21 cellular contexts compared by ENCODE assay signal in genomic region chr6:19753822-19754221, GRCh38.
DNase-seq lines count a peak whose midpoint lies in the region; TF ChIP-seq lines count a peak whose summit lies in the region.
"Had no signal": no experiment of that assay in that cellular context is flagged by ENCODE, and none has a peak within 500 bp of the region (broad histone marks: within the 10 kb centered on the region; RNA-seq: fewer than 3 reads in every experiment).

No MANE protein-coding gene starts in this region.

- no peaks in the 10 kb centered on the region for H3K36me3 Mint-ChIP-seq in nephron (ENCODE audit: low read depth)
- H3K36me3 Mint-ChIP-seq in activated naive CD4-positive, alpha-beta T cell treated with anti-CD3 and anti-CD28 coated beads, Interleukin-2, amount 10 ng/mL, durations not matched to agents 7 days and 5 days = no peaks in the 10 kb centered on the region
- H3K36me3 Mint-ChIP-seq: brain; stimulated activated naive B cell treated with anti-CD40 and anti-IgM and Interleukin-4, amounts not matched to agents 10 μg/mL and 1 μg/mL and 100 μg/mL, for 72 hours had no signal

- H3K27me3 Mint-ChIP-seq in nephron (ENCODE audit: low read depth) = peaks cover 5% of the 10 kb centered on the region
- no peaks in the 10 kb centered on the region for H3K27me3 Mint-ChIP-seq in activated naive CD4-positive, alpha-beta T cell treated with anti-CD3 and anti-CD28 coated beads, Interleukin-2, amount 10 ng/mL, durations not matched to agents 7 days and 5 days
- H3K27me3 Mint-ChIP-seq: activated CD4-positive, alpha-beta memory T cell treated with anti-CD3 and anti-CD28 coated beads, Interleukin-2, amount 10 ng/mL, durations not matched to agents 7 days and 5 days; activated naive CD8-positive, alpha-beta T cell treated with anti-CD3 and anti-CD28 coated beads, Interleukin-2, amount 50 U/mL, for 24 hours; brain; stimulated activated naive B cell treated with anti-CD40 and anti-IgM and Interleukin-4, amounts not matched to agents 10 μg/mL and 1 μg/mL and 100 μg/mL, for 72 hours had no signal

- no peak for TF ChIP-seq CTCF in nephron (IDR thresholded peaks at IDR 0.05; ENCODE audit: unreplicated experiment in 3 of 3)

- H3K9me3 Mint-ChIP-seq in nephron = no peaks in the 10 kb centered on the region
- no peaks in the 10 kb centered on the region for H3K9me3 Mint-ChIP-seq in activated naive CD4-positive, alpha-beta T cell treated with anti-CD3 and anti-CD28 coated beads, Interleukin-2, amount 10 ng/mL, durations not matched to agents 7 days and 5 days
- H3K9me3 Mint-ChIP-seq: activated CD4-positive, alpha-beta memory T cell treated with anti-CD3 and anti-CD28 coated beads, Interleukin-2, amount 10 ng/mL, durations not matched to agents 7 days and 5 days; activated naive CD8-positive, alpha-beta T cell treated with anti-CD3 and anti-CD28 coated beads, Interleukin-2, amount 50 U/mL, for 24 hours; brain had no signal

- peak overlapping the region; percentile 3 to 87 (median 67) for H3K27ac Mint-ChIP-seq in nephron
- H3K27ac Mint-ChIP-seq in activated naive CD4-positive, alpha-beta T cell treated with anti-CD3 and anti-CD28 coated beads, Interleukin-2, amount 10 ng/mL, durations not matched to agents 7 days and 5 days = no peak overlapping the region
- H3K27ac Mint-ChIP-seq: activated CD4-positive, alpha-beta memory T cell treated with anti-CD3 and anti-CD28 coated beads, Interleukin-2, amount 10 ng/mL, durations not matched to agents 7 days and 5 days; activated naive CD8-positive, alpha-beta T cell treated with anti-CD3 and anti-CD28 coated beads, Interleukin-2, amount 50 U/mL, for 24 hours; stimulated activated naive B cell treated with anti-CD40 and anti-IgM and Interleukin-4, amounts not matched to agents 10 μg/mL and 1 μg/mL and 100 μg/mL, for 72 hours had no signal

- H3K4me3 Mint-ChIP-seq in nephron = peak overlapping the region in 1 of 3 experiments; percentile 26
- no peak overlapping the region for H3K4me3 Mint-ChIP-seq in activated naive CD4-positive, alpha-beta T cell treated with anti-CD3 and anti-CD28 coated beads, Interleukin-2, amount 10 ng/mL, durations not matched to agents 7 days and 5 days
- H3K4me3 Mint-ChIP-seq: activated CD4-positive, alpha-beta memory T cell treated with anti-CD3 and anti-CD28 coated beads, Interleukin-2, amount 10 ng/mL, durations not matched to agents 7 days and 5 days; activated naive CD8-positive, alpha-beta T cell treated with anti-CD3 and anti-CD28 coated beads, Interleukin-2, amount 50 U/mL, for 24 hours; brain; stimulated activated naive B cell treated with anti-CD40 and anti-IgM and Interleukin-4, amounts not matched to agents 10 μg/mL and 1 μg/mL and 100 μg/mL, for 72 hours had no signal

- peaks cover 25% of the 10 kb centered on the region for H3K4me1 Mint-ChIP-seq in nephron
- H3K4me1 Mint-ChIP-seq in activated naive CD4-positive, alpha-beta T cell treated with anti-CD3 and anti-CD28 coated beads, Interleukin-2, amount 10 ng/mL, durations not matched to agents 7 days and 5 days = no peaks in the 10 kb centered on the region
- H3K4me1 Mint-ChIP-seq: activated CD4-positive, alpha-beta memory T cell treated with anti-CD3 and anti-CD28 coated beads, Interleukin-2, amount 10 ng/mL, durations not matched to agents 7 days and 5 days; activated naive CD8-positive, alpha-beta T cell treated with anti-CD3 and anti-CD28 coated beads, Interleukin-2, amount 50 U/mL, for 24 hours; stimulated activated naive B cell treated with anti-CD40 and anti-IgM and Interleukin-4, amounts not matched to agents 10 μg/mL and 1 μg/mL and 100 μg/mL, for 72 hours had no signal

- DNase-seq in DMS153 treated with DMSO at 0.1 percent for 48 hours (lab: John Stamatoyannopoulos, UW; ENCODE audit: unreplicated experiment) = peak; percentile 65
- DNase-seq in NCI-H1417 treated with DMSO at 0.1 percent for 48 hours (lab: John Stamatoyannopoulos, UW) = peak; percentile 60
- DNase-seq in NCI-H524 (lab: John Stamatoyannopoulos, UW) = peak; percentile 95 to 96
- DNase-seq in stimulated activated CD4-positive, alpha-beta T cell treated with anti-CD3 and anti-CD28 coated beads, Interleukin-12 subunit alpha, Interleukin-12 subunit beta, amount 100 ng/mL, for 4 hours = no peak
- no peak for DNase-seq in stimulated activated CD4-positive, alpha-beta T cell treated with anti-CD3 and anti-CD28 coated beads, Interleukin-1b, Interleukin-23, amount 100 ng/mL, for 48 hours
- no peak for DNase-seq in NCI-H510A treated with DMSO at 0.1 percent for 48 hours (lab: John Stamatoyannopoulos, UW)
- DNase-seq in activated naive CD4-positive, alpha-beta T cell treated with anti-CD3 and anti-CD28 coated beads, Interleukin-2, amount 10 ng/mL, durations not matched to agents 7 days and 5 days = no peak
- DNase-seq: activated CD4-positive, alpha-beta memory T cell treated with anti-CD3 and anti-CD28 coated beads, Interleukin-2, amount 10 ng/mL, durations not matched to agents 7 days and 5 days; activated CD4-positive, CD25-positive, alpha-beta regulatory T cell; activated effector memory CD4-positive, alpha-beta T cell treated with anti-CD3 and anti-CD28 coated beads, Interleukin-2, amount 50 U/mL, for 16 hours; activated naive CD8-positive, alpha-beta T cell treated with anti-CD3 and anti-CD28 coated beads, Interleukin-2, amount 50 U/mL, for 24 hours; effector memory CD4-positive, alpha-beta T cell; GDM1; mucosa of descending colon; NCI-H2227 treated with DMSO at 0.1 percent for 48 hours; stimulated activated CD4-positive, alpha-beta T cell treated with anti-CD3 and anti-CD28 coated beads, Interleukin-2, amount 100 ng/mL, for 48 hours; stimulated activated naive B cell treated with anti-CD40 and anti-IgM and Interleukin-4, amounts not matched to agents 10 μg/mL and 1 μg/mL and 100 μg/mL, for 72 hours; T1000; testis had no signal

- CTCF ChIA-PET in activated naive CD4-positive, alpha-beta T cell treated with anti-CD3 and anti-CD28 coated beads, Interleukin-2, amount 10 ng/mL, durations not matched to agents 7 days and 5 days (lab: Charles Lee) = no interaction called here

Comparison
In these comparisons a context has a peak if more than half of its experiments do, and no peak if none do; other contexts are left out.
1. DNase-seq: peak in DMS153 treated with DMSO at 0.1 percent for 48 hours (single experiment), NCI-H1417 treated with DMSO at 0.1 percent for 48 hours (single experiment) and NCI-H524 (2 of 2); none in stimulated activated CD4-positive, alpha-beta T cell treated with anti-CD3 and anti-CD28 coated beads, Interleukin-12 subunit alpha, Interleukin-12 subunit beta, amount 100 ng/mL, for 4 hours (single experiment), stimulated activated CD4-positive, alpha-beta T cell treated with anti-CD3 and anti-CD28 coated beads, Interleukin-1b, Interleukin-23, amount 100 ng/mL, for 48 hours (single experiment), NCI-H510A treated with DMSO at 0.1 percent for 48 hours (single experiment) and activated naive CD4-positive, alpha-beta T cell treated with anti-CD3 and anti-CD28 coated beads, Interleukin-2, amount 10 ng/mL, durations not matched to agents 7 days and 5 days (single experiment).